9 cellular contexts compared by ENCODE assay signal in the genomic region with DNA sequence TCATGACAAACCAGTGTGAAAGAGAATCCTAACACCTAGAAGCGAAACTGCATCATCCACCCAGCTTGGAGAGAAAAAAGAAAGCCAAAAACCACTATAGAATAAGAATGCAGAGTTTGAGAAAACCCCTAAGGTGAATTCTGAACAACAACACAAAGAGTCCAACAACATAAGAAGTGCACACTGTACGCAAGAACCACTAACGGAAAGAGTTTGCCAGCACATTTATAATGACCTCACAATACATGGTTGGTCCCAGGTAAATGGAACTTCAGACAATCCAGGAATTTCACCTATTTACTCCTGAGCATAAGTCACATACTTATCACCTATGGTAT.
DNase-seq lines count a peak whose midpoint lies in the region; ATAC-seq lines count a peak whose summit lies in the region.
"Had no signal": no experiment of that assay in that cellular context is flagged by ENCODE, and none has a peak within 500 bp of the region (broad histone marks: within the 10 kb centered on the region; RNA-seq: fewer than 3 reads in every experiment).

No MANE protein-coding gene starts in this region.

- H3K36me3 Mint-ChIP-seq in memory B cell = peaks cover 5% of the 10 kb centered on the region

- H3K4me1 Mint-ChIP-seq in memory B cell = peaks cover 26% of the 10 kb centered on the region

- no peak for DNase-seq in memory B cell (ENCODE audit: low spot score in 2 of 2)
- no peak for DNase-seq in DMS 273 treated with DMSO at 0.1 percent for 48 hours (lab: John Stamatoyannopoulos, UW)
- DNase-seq in NCI-H1930 (lab: John Stamatoyannopoulos, UW) = no peak
- DNase-seq in left colon = no peak
- DNase-seq in NCI-H1436 treated with DMSO at 0.1 percent for 48 hours (lab: John Stamatoyannopoulos, UW) = no peak
- DNase-seq: NCI-H82 had no signal

- peak; percentile 65 for ATAC-seq in GM18870 (IDR thresholded peaks at IDR 0.05; ENCODE audit: unreplicated experiment)
- ATAC-seq in GM21717 (IDR thresholded peaks at IDR 0.05; ENCODE audit: unreplicated experiment) = peak; percentile 60
- ATAC-seq in HG03457 (IDR thresholded peaks at IDR 0.05; ENCODE audit: unreplicated experiment) = peak; percentile 38
- no peak for ATAC-seq in memory B cell (ENCODE audit: low read depth)
- no peak for ATAC-seq in left colon

- H3K4me3 Mint-ChIP-seq in memory B cell = no peak overlapping the region

- H3K27me3 Mint-ChIP-seq in memory B cell = no peaks in the 10 kb centered on the region

- H3K9me3 Mint-ChIP-seq in memory B cell = no peaks in the 10 kb centered on the region

- intact Hi-C loops in left colon (cut with DNase I, micrococcal nuclease) = no loop called here

- peak overlapping the region; percentile 77 for H3K27ac Mint-ChIP-seq in memory B cell

Comparison
In these comparisons a context has a peak if more than half of its experiments do, and no peak if none do; other contexts are left out.
1. ATAC-seq: peak in GM18870 (single experiment), GM21717 (single experiment) and HG03457 (single experiment); none in memory B cell (single experiment) and left colon (single experiment).